ENCODE assay signal across 20 cellular contexts in the genomic region with DNA sequence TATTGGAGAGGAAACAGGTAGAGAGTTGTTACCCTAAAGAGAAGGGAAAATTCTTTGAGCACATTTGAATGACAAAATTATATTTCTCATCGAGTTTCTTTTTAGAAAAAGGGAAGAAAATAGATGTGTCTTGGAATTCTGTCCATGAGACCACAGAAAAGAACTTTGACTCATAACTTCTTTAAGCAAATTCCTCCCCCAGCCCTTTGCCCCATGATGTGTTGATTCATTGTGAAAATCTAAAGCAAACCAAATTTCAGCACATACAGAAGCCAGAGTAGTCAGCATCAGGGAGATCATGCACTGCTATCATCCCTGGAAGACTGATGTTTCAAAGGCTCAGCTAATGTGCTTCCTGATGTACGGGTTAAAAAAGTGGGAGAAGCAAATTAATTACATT.
A peak's percentile ranks its signal among the peaks of the same experiment; 100 is the strongest.
DNase-seq lines count a peak whose midpoint lies in the region; ATAC-seq, FAIRE-seq and TF ChIP-seq lines count a peak whose summit lies in the region.
"Had no signal": no experiment of that assay in that cellular context is flagged by ENCODE, and none has a peak within 500 bp of the region (broad histone marks: within the 10 kb centered on the region; RNA-seq: fewer than 3 reads in every experiment).

No MANE protein-coding gene starts in this region.

- H3K79me1 ChIP-seq in IMR-90 (ENCODE audit: low read depth in 1 of 2, low read length in 2 of 2), result no peaks in the 10 kb centered on the region

- no peak overlapping the region for H3K56ac ChIP-seq in IMR-90 (ENCODE audit: extremely low read depth, insufficient read depth, low read length)

- no peak overlapping the region for H4K8ac ChIP-seq in IMR-90 (ENCODE audit: low read depth in 2 of 2, low read length in 2 of 2)

- H2AFZ ChIP-seq in IMR-90 (replicated peaks; ENCODE audit: low read length, poor library complexity), result no peak overlapping the region

- no peaks in the 10 kb centered on the region for H4K20me1 ChIP-seq in IMR-90 (ENCODE audit: insufficient read depth, low read length)

- TF ChIP-seq POLR2A in A549 (IDR thresholded peaks at IDR 0.05; ENCODE audit: low read length), result no peak
- TF ChIP-seq POLR2A in IMR-90 (IDR thresholded peaks at IDR 0.05; ENCODE audit: low read depth, low read length), result no peak

- no peak overlapping the region for H4K5ac ChIP-seq in IMR-90 (ENCODE audit: low read depth, low read length)

- CTCF ChIA-PET in A549 (lab: Yijun Ruan, JAX), result interaction anchor here (0.7 to 1.3 kb wide), 2 partner anchors 8 to 14 kb away, joined by 4 to 5 read pairs; no protein-coding TSS in a partner anchor
- CTCF ChIA-PET in IMR-90 (lab: Yijun Ruan, JAX), result no interaction called here

- H3K23ac ChIP-seq in IMR-90 (ENCODE audit: low read depth, low read length), result no peak overlapping the region

- dilution Hi-C loops in IMR-90 (cut with HindIII; ENCODE audit: low sequenced_read_pairs, unreplicated experiment), result no loop called here

- POLR2A ChIA-PET in A549 (lab: Yijun Ruan, JAX), result no interaction called here
- POLR2A ChIA-PET in IMR-90 (lab: Charles Lee; ENCODE audit: unreplicated experiment), result no interaction called here

- no peak overlapping the region for H2BK120ac ChIP-seq in IMR-90 (ENCODE audit: low read depth, low read length)

- H3K4me2 ChIP-seq in A549 (peak overlapping the region; percentile 62), IMR-90 (ENCODE audit: low read depth, low read length) (peak overlapping the region; percentile 40; the same call in 1 of the 2 replicates)

- no peak overlapping the region for H2AK9ac ChIP-seq in IMR-90 (replicated peaks; ENCODE audit: low read depth, low read length, poor library complexity)

- ATAC-seq in A549 (peak in 1 of 2 experiments; percentile 45; a peak in 1 of 6 replicates), IMR-90 (ENCODE audit: low read depth) (peak; percentile 64), foreskin keratinocyte (no peak), HG03159 (IDR thresholded peaks at IDR 0.05; ENCODE audit: unreplicated experiment) (no peak)
- ATAC-seq: left colon had no signal

- no peak overlapping the region for H4K91ac ChIP-seq in IMR-90 (ENCODE audit: insufficient read depth, low read depth, low read length)

- H3K27ac ChIP-seq in A549 (peak overlapping the region; percentile 31 to 48; a peak in 1 of 6 replicates), IMR-90 (ENCODE audit: insufficient read depth, low read length) (no peak overlapping the region), foreskin keratinocyte (no peak overlapping the region)
- H3K27ac ChIP-seq: WERI-Rb-1 had no signal

- H3K4me3 ChIP-seq in A549 (no peak overlapping the region), IMR-90 (ENCODE audit: insufficient read depth, low read depth, low read length) (no peak overlapping the region), cardiac fibroblast (replicated peaks in 1 of 2; ENCODE audit: low read depth in 2 of 2, low read length in 2 of 2) (no peak overlapping the region)

- no peak overlapping the region for H2BK15ac ChIP-seq in IMR-90 (ENCODE audit: low read depth, low read length)

- H2AK5ac ChIP-seq in IMR-90 (ENCODE audit: low read depth, low read length), result no peak overlapping the region

- H3K18ac ChIP-seq in IMR-90 (ENCODE audit: low read depth, low read length), result no peak overlapping the region; the same call in 1 of the 2 replicates

- in situ Hi-C loops in IMR-90 (cut with MboI; ENCODE audit: low sequenced_read_pairs), result no loop called here

- TF ChIP-seq CTCF in A549 (IDR thresholded peaks at IDR 0.05) (no peak), IMR-90 (conservative IDR thresholded peaks at IDR 0.05; ENCODE audit: low read depth, low read length) (no peak), cardiac fibroblast (IDR thresholded peaks at IDR 0.05; ENCODE audit: low read depth, low read length) (no peak), foreskin keratinocyte (conservative IDR thresholded peaks at IDR 0.05) (no peak)

- 25% methylated on average over 2 of the region's 2 CpGs for WGBS in A549 (ENCODE audit: missing lambda C conversion rate)
- WGBS in IMR-90 (ENCODE audit: extremely low coverage in 2 of 2, insufficient read length in 1 of 2), 2 experiments, result no CpG with 5 or more reads among the region's 2 CpGs

- DNase-seq in A549 (ENCODE audit: low read depth in 1 of 2, low spot score in 1 of 2) (no peak), IMR-90 (peak; percentile 60), cardiac fibroblast (ENCODE audit: low read depth in 2 of 2) (peak; percentile 22 to 74), iris pigment epithelial cell (ENCODE audit: low read depth) (peak; percentile 13), hypothalamus (lab: John Stamatoyannopoulos, UW) (no peak), NCI-H1105 (lab: John Stamatoyannopoulos, UW) (no peak), foreskin keratinocyte (no peak)
- DNase-seq: 8988T; activated CD4-positive, alpha-beta memory T cell treated with anti-CD3 and anti-CD28 coated beads, Interleukin-2, amount 10 ng/mL, durations not matched to agents 7 days and 5 days; activated T-cell treated with anti-CD3 and anti-CD28 coated beads, Interleukin-2, amount 50 U/mL, for 48 hours; DMS79; left colon; NCI-H2029 treated with DMSO at 0.1 percent for 48 hours; RPMI8226; stimulated activated CD4-positive, alpha-beta T cell treated with anti-CD3 and anti-CD28 coated beads, Interleukin-12 subunit alpha, Interleukin-12 subunit beta, amount 100 ng/mL, for 4 hours; stimulated activated naive CD4-positive, alpha-beta T cell treated with Interleukin-2 at 50 U/mL for 16 hours; T-helper 1 cell; WERI-Rb-1 had no signal

- no peak for TF ChIP-seq EP300 in A549 (IDR thresholded peaks at IDR 0.05)

- no peak for TF ChIP-seq RAD21 in A549 (conservative IDR thresholded peaks at IDR 0.05 in 1 of 2, IDR thresholded peaks at IDR 0.05 in 1 of 2)
- no peak for TF ChIP-seq RAD21 in IMR-90 (IDR thresholded peaks at IDR 0.05; ENCODE audit: low read length)

- H3K9me3 ChIP-seq in A549 (no peaks in the 10 kb centered on the region), IMR-90 (ENCODE audit: control insufficient read depth, insufficient read depth, low read length) (no peaks in the 10 kb centered on the region; the same call in 1 of the 2 replicates)

- no peak overlapping the region for H3K4ac ChIP-seq in IMR-90 (ENCODE audit: low read depth, low read length)

- H2BK5ac ChIP-seq in IMR-90 (ENCODE audit: low read depth, low read length, poor library complexity, severe bottlenecking), result no peak overlapping the region

- H3K9ac ChIP-seq in IMR-90 (ENCODE audit: low read depth, low read length), result no peak overlapping the region

- no TSS peak for BruUV-seq in IMR-90 (replicated peaks; lab: Mats Ljungman, UMichigan)

- H3K14ac ChIP-seq in IMR-90 (replicated peaks; ENCODE audit: low read depth, low read length), result no peak overlapping the region

- H3K36me3 ChIP-seq in IMR-90 (ENCODE audit: control insufficient read depth, insufficient read depth, low read length), result no peaks in the 10 kb centered on the region
- H3K36me3 ChIP-seq: WERI-Rb-1 had no signal

- H3K27me3 ChIP-seq in IMR-90 (ENCODE audit: control insufficient read depth, insufficient read depth, low read length) (no peaks in the 10 kb centered on the region), foreskin keratinocyte (no peaks in the 10 kb centered on the region)

- H3K9me1 ChIP-seq in IMR-90 (ENCODE audit: insufficient read depth, low read length), result no peaks in the 10 kb centered on the region; the same call in 1 of the 2 replicates

- intact Hi-C loops in IMR-90 (cut with micrococcal nuclease), result loop anchor here (5.0 kb wide), 2 partner anchors 52 to 117 kb away; no protein-coding TSS in a partner anchor

- peak overlapping the region; percentile 64 for H2BK20ac ChIP-seq in IMR-90 (ENCODE audit: low read depth, low read length)

- FAIRE-seq in A549 (lab: Jason Lieb, UNC), result no peak
- FAIRE-seq: GM19239 had no signal

- peaks cover 24% of the 10 kb centered on the region for H3K4me1 ChIP-seq in A549
- peaks cover 2% of the 10 kb centered on the region for H3K4me1 ChIP-seq in IMR-90 (ENCODE audit: control insufficient read depth, insufficient read depth, low read length)
- H3K4me1 ChIP-seq in foreskin keratinocyte, result peaks cover 17% of the 10 kb centered on the region

TF ChIP-seq in A549, 52 proteins besides CTCF, POLR2A, EP300 and RAD21:
- TF ChIP-seq ZNF302 (CRISPR knock-in tag; IDR thresholded peaks at IDR 0.05), result no peak
TF ChIP-seq in A549: peak in this region for 0.

TF ChIP-seq in IMR-90, 13 proteins besides CTCF, POLR2A, EP300 and RAD21:
- TF ChIP-seq RCOR1 (IDR thresholded peaks at IDR 0.05; ENCODE audit: insufficient replicate concordance, low read length) (no peak), BHLHE40 (IDR thresholded peaks at IDR 0.05; ENCODE audit: low read depth, low read length) (no peak), CHD1 (IDR thresholded peaks at IDR 0.05; ENCODE audit: low read depth, low read length) (no peak), SMC3 (IDR thresholded peaks at IDR 0.05; ENCODE audit: low read depth, low read length) (no peak)
TF ChIP-seq in IMR-90: peak in this region for 0.

Comparison
In these comparisons a context has a peak if more than half of its experiments do, and no peak if none do; other contexts are left out.
1. DNase-seq: peak in IMR-90 (single experiment), cardiac fibroblast (2 of 2) and iris pigment epithelial cell (single experiment); none in A549 (0 of 2), hypothalamus (0 of 51), NCI-H1105 (single experiment) and foreskin keratinocyte (0 of 2).
2. H3K27ac ChIP-seq: peak in A549 (2 of 2); none in IMR-90 (single experiment) and foreskin keratinocyte (single experiment).